29 cellular contexts compared by ENCODE assay signal in the genomic region with DNA sequence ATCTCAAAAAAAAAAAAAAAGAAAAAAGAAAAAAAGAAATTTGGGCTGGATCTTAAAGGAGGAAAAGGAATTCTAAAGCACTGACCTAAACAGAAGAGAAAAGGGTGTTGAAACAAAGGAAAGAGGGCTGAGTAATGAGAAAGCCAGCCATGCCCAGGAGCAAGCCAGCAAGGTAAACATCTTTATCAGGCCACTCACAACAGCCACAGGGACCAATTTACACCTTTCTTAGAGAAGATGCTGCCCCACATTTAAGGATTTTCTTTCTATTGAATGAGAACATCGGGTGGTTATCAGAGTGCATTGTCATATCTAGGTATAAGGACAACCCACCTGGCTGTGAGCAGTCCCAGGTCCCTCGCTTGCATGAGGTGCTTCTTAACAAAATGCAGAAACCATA. TPM values are rescaled to one million over a fixed set of nuclear protein-coding genes. Genes with fewer than 3 reads are reported as not detected.
"Had no signal": no experiment of that assay in that cellular context is flagged by ENCODE, and none has a peak within 500 bp of the region (broad histone marks: within the 10 kb centered on the region; RNA-seq: fewer than 3 reads in every experiment).

No MANE protein-coding gene starts in this region.

- H3K4me3 ChIP-seq: MG63, SJCRH30, SK-N-MC had no signal

- H3K9me3 ChIP-seq: MG63, SJCRH30 had no signal

- H3K27ac Mint-ChIP-seq: activated CD4-positive, alpha-beta T cell treated with anti-CD3 and anti-CD28 coated beads for 36 hours; activated CD4-positive, alpha-beta T cell treated with anti-CD3 and anti-CD28 coated beads, Interleukin-2, amount 10 ng/mL, durations not matched to agents 7 days and 5 days; activated CD8-positive, alpha-beta T cell treated with anti-CD3 and anti-CD28 coated beads, Interleukin-2, amount 10 ng/mL, durations not matched to agents 7 days and 5 days; activated naive CD4-positive, alpha-beta T cell treated with anti-CD3 and anti-CD28 coated beads for 36 hours; activated naive CD4-positive, alpha-beta T cell treated with anti-CD3 and anti-CD28 coated beads, Interleukin-2, amount 50 U/mL, for 72 hours; activated T-cell treated with anti-CD3 and anti-CD28 coated beads, Interleukin-2, amount 50 U/mL, for 24 hours; activated T-helper 1 cell treated with anti-CD3 and anti-CD28 coated beads, Interleukin-12 subunit alpha, Interleukin-12 subunit beta, Interleukin-2, Interleukin-4 antibody, amounts not matched to agents 30 ng/mL and 10 ng/mL and 1 ng/mL, durations not matched to agents 14 hours and 24 hours and 36 hours; WTC11 had no signal

- H3K27me3 Mint-ChIP-seq: activated CD4-positive, alpha-beta T cell treated with anti-CD3 and anti-CD28 coated beads, Interleukin-2, amount 10 ng/mL, durations not matched to agents 7 days and 5 days had no signal

- DNase-seq: activated CD4-positive, alpha-beta T cell treated with anti-CD3 and anti-CD28 coated beads for 36 hours; activated CD4-positive, alpha-beta T cell treated with anti-CD3 and anti-CD28 coated beads, Interleukin-2, amount 10 ng/mL, durations not matched to agents 7 days and 5 days; activated CD4-positive, alpha-beta T cell treated with anti-CD3 and anti-CD28 coated beads, Interleukin-2, amount 50 U/mL, for 48 hours; activated CD8-positive, alpha-beta T cell treated with anti-CD3 and anti-CD28 coated beads, Interleukin-2, amount 10 ng/mL, durations not matched to agents 7 days and 5 days; activated gamma-delta T cell treated with Interleukin-2 at 50 U/mL for 16 hours; activated naive CD4-positive, alpha-beta T cell treated with anti-CD3 and anti-CD28 coated beads for 36 hours; activated T-cell treated with anti-CD3 and anti-CD28 coated beads, Interleukin-2, amount 50 U/mL, for 24 hours; anterior cingulate cortex; brain microvascular endothelial cell; Karpas-422; KBM-7; MG63; MV-4-11; NCI-H1092; NCI-H1436 treated with DMSO at 0.1 percent for 48 hours; NCI-H1694 treated with DMSO at 0.1 percent for 48 hours; NCI-H2029; NCI-H345; NCI-H524 treated with DMSO at 0.1 percent for 48 hours; PC-3; SHP77; SJCRH30 had no signal

- ATAC-seq: activated CD4-positive, alpha-beta T cell treated with anti-CD3 and anti-CD28 coated beads for 36 hours; activated CD4-positive, CD25-positive, alpha-beta regulatory T cell treated with anti-CD3 and anti-CD28 coated beads, Interleukin-2, amount 50 U/mL, for 24 hours; activated CD8-positive, alpha-beta T cell treated with anti-CD3 and anti-CD28 coated beads, Interleukin-2, amount 10 ng/mL, durations not matched to agents 7 days and 5 days; activated naive CD4-positive, alpha-beta T cell treated with anti-CD3 and anti-CD28 coated beads, Interleukin-2, amount 50 U/mL, for 72 hours; PC-3; WTC11 had no signal

- H3K36me3 Mint-ChIP-seq: activated naive CD4-positive, alpha-beta T cell treated with anti-CD3 and anti-CD28 coated beads, Interleukin-2, amount 50 U/mL, for 72 hours had no signal

- FAIRE-seq: RCC 7860 had no signal

- H3K27ac ChIP-seq: brain microvascular endothelial cell, SJCRH30, SK-N-MC had no signal

- H3K4me1 Mint-ChIP-seq: activated CD4-positive, alpha-beta T cell treated with anti-CD3 and anti-CD28 coated beads for 36 hours; activated CD4-positive, alpha-beta T cell treated with anti-CD3 and anti-CD28 coated beads, Interleukin-2, amount 10 ng/mL, durations not matched to agents 7 days and 5 days had no signal

- H3K9me3 Mint-ChIP-seq: activated CD4-positive, alpha-beta T cell treated with anti-CD3 and anti-CD28 coated beads, Interleukin-2, amount 10 ng/mL, durations not matched to agents 7 days and 5 days; activated naive CD4-positive, alpha-beta T cell treated with anti-CD3 and anti-CD28 coated beads for 36 hours; activated naive CD4-positive, alpha-beta T cell treated with anti-CD3 and anti-CD28 coated beads, Interleukin-2, amount 50 U/mL, for 72 hours; activated T-cell treated with anti-CD3 and anti-CD28 coated beads, Interleukin-2, amount 50 U/mL, for 24 hours; activated T-helper 1 cell treated with anti-CD3 and anti-CD28 coated beads, Interleukin-12 subunit alpha, Interleukin-12 subunit beta, Interleukin-2, Interleukin-4 antibody, amounts not matched to agents 30 ng/mL and 10 ng/mL and 1 ng/mL, durations not matched to agents 14 hours and 24 hours and 36 hours had no signal

- H3K4me3 Mint-ChIP-seq: activated CD4-positive, alpha-beta T cell treated with anti-CD3 and anti-CD28 coated beads for 36 hours; activated CD4-positive, alpha-beta T cell treated with anti-CD3 and anti-CD28 coated beads, Interleukin-2, amount 10 ng/mL, durations not matched to agents 7 days and 5 days; activated CD8-positive, alpha-beta T cell treated with anti-CD3 and anti-CD28 coated beads, Interleukin-2, amount 10 ng/mL, durations not matched to agents 7 days and 5 days; activated naive CD4-positive, alpha-beta T cell treated with anti-CD3 and anti-CD28 coated beads for 36 hours; activated T-cell treated with anti-CD3 and anti-CD28 coated beads, Interleukin-2, amount 50 U/mL, for 24 hours; activated T-helper 1 cell treated with anti-CD3 and anti-CD28 coated beads, Interleukin-12 subunit alpha, Interleukin-12 subunit beta, Interleukin-2, Interleukin-4 antibody, amounts not matched to agents 30 ng/mL and 10 ng/mL and 1 ng/mL, durations not matched to agents 14 hours and 24 hours and 36 hours; WTC11 had no signal

- H3K27me3 ChIP-seq: brain microvascular endothelial cell, MG63, SJCRH30 had no signal

RNA-seq across cellular contexts. Expression of a gene that starts 16.6 kb away (rescaled TPM):
- total RNA-seq: activated naive CD4-positive, alpha-beta T cell treated with anti-CD3 and anti-CD28 coated beads for 36 hours; T-helper 2 cell treated with Interferon-gamma antibody and Interleukin-4, amounts not matched to agents 100 ng/mL and 5 ng/mL, for 36 hours had no signal
